ENCODE assay signal across 8 cellular contexts in the genomic region with DNA sequence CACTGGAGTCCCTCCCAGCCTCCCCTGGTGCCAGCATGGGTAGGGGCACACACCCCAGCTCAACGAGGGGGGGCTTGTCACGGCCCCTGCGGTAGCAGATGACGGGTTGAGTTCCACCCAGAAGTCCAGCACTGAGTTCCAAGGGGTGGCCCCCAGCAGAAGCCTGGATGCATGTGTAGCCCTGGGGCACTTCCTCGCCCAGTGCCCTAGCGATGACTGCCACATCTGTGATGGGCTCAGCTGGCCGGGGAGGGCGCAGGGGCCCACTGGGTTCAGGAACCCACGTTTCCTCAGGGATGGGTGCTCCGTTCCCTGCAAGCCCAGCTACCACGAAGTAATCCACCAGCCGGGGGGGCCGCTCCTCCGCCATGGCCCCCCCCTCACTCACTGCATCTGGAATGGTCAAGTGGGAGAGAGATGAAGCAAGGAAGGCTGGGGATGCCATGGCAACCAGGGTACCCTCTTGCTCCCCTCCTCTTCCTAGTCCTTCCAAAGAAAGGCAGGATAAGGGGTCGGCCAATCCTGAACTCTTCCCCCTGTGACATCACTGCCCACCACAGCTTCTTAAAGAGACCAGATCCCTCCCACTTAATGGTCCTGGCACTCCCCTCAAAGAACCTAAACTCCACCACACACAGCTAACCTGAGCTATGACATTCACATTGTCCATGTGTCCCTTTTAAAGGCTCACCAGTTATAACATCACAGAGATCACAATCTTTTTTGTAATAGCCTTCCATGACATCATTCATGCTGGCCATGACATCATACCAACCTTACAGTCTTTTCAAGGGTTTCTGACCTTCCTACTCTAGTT. TPM values are rescaled to one million over a fixed set of nuclear protein-coding genes. Genes with fewer than 3 reads are reported as not detected.
DNase-seq lines count a peak whose midpoint lies in the region; ATAC-seq and TF ChIP-seq lines count a peak whose summit lies in the region.

No MANE protein-coding gene starts in this region.

- intact Hi-C loops in Panc1 (cut with micrococcal nuclease; ENCODE audit: unreplicated experiment), result no loop called here

- peak overlapping the region; percentile 92 for H3K4me3 ChIP-seq in GM12875 (ENCODE audit: low read depth, low read length)
- no peak overlapping the region for H3K4me3 ChIP-seq in Panc1 (ENCODE audit: low read depth in 2 of 2, low read length in 2 of 2)
- peak overlapping the region; percentile 92 for H3K4me3 ChIP-seq in endodermal cell (ENCODE audit: low read length)
- peak overlapping the region; percentile 70 for H3K4me3 ChIP-seq in rectal smooth muscle tissue (ENCODE audit: low read length)

- H3K9me3 Mint-ChIP-seq in endodermal cell, result no peaks in the 10 kb centered on the region

- CTCF ChIA-PET in Panc1 (lab: Charles Lee), result interaction anchor here (0.7 kb wide), 1 partner anchor 1758 kb away, joined by 10 read pairs; no protein-coding TSS in a partner anchor

- POLR2A ChIA-PET in Panc1 (lab: Charles Lee), result interaction anchor here (0.6 kb wide), 2 partner anchors 15 to 21 kb away, joined by 5 to 6 read pairs; no protein-coding TSS in a partner anchor

- no peak overlapping the region for H3K27ac Mint-ChIP-seq in endodermal cell

- H3K9ac ChIP-seq in endodermal cell (ENCODE audit: extremely low read depth, low read length, poor library complexity, severe bottlenecking), result no peak overlapping the region
- H3K9ac ChIP-seq in rectal smooth muscle tissue (ENCODE audit: low read length), result no peak overlapping the region

- H3K27me3 ChIP-seq in Panc1 (ENCODE audit: control insufficient read depth, insufficient read depth, low read length) (no peaks in the 10 kb centered on the region), endodermal cell (ENCODE audit: control insufficient read depth, insufficient read depth, low read length, poor library complexity, severe bottlenecking) (no peaks in the 10 kb centered on the region), rectal smooth muscle tissue (ENCODE audit: control insufficient read depth, insufficient read depth, low read length) (no peaks in the 10 kb centered on the region)

- ATAC-seq in Panc1 (no peak), GM21528 (IDR thresholded peaks at IDR 0.05; ENCODE audit: low FRiP score, unreplicated experiment) (no peak)

- peak overlapping the region; percentile 78 for H3K4me3 Mint-ChIP-seq in endodermal cell

- in situ Hi-C loops in Panc1 (cut with HindIII; ENCODE audit: low pct_unique_long_range_greater_than_20kb, low sequenced_read_pairs), result no loop called here

- DNase-seq in Panc1 (ENCODE audit: low read depth, low spot score) (no peak), endodermal cell (no peak), NCI-H2029 (lab: John Stamatoyannopoulos, UW) (no peak), NCI-H226 (no peak), cortex of kidney (lab: John Stamatoyannopoulos, UW) (no peak)

- no peaks in the 10 kb centered on the region for H3K27me3 Mint-ChIP-seq in endodermal cell (ENCODE audit: insufficient read depth)

- H3K36me3 Mint-ChIP-seq in endodermal cell (ENCODE audit: low read depth), result peaks cover 40% of the 10 kb centered on the region

- H3K4me1 Mint-ChIP-seq in endodermal cell, result peaks cover 4% of the 10 kb centered on the region

- no peaks in the 10 kb centered on the region; the same call in 1 of the 2 replicates for H3K36me3 ChIP-seq in Panc1 (ENCODE audit: control insufficient read depth, insufficient read depth, low read length)
- H3K36me3 ChIP-seq in endodermal cell (ENCODE audit: control insufficient read depth, insufficient read depth, low read length), result peaks cover 36% of the 10 kb centered on the region
- peaks cover 40% of the 10 kb centered on the region for H3K36me3 ChIP-seq in rectal smooth muscle tissue (ENCODE audit: control insufficient read depth, insufficient read depth, low read length)

- H3K4me1 ChIP-seq in Panc1 (ENCODE audit: control insufficient read depth, insufficient read depth, low read length), result peaks cover 14% of the 10 kb centered on the region
- no peaks in the 10 kb centered on the region for H3K4me1 ChIP-seq in endodermal cell (ENCODE audit: control insufficient read depth, insufficient read depth, low read length)
- H3K4me1 ChIP-seq in rectal smooth muscle tissue (ENCODE audit: control insufficient read depth, insufficient read depth, low read length), result peaks cover 9% of the 10 kb centered on the region

- H3K9me3 ChIP-seq in Panc1 (ENCODE audit: control insufficient read depth, insufficient read depth, low read depth, low read length), result no peaks in the 10 kb centered on the region
- no peaks in the 10 kb centered on the region for H3K9me3 ChIP-seq in endodermal cell (ENCODE audit: control insufficient read depth, low read length)

- H3K27ac ChIP-seq in Panc1 (ENCODE audit: low read length) (peak overlapping the region; percentile 78), endodermal cell (ENCODE audit: low read depth, low read length) (no peak overlapping the region), rectal smooth muscle tissue (ENCODE audit: low read depth, low read length) (peak overlapping the region; percentile 88)

- TSS peak; percentile 45 for BruUV-seq in Panc1 (replicated peaks; lab: Mats Ljungman, UMichigan)

- TF ChIP-seq CTCF in GM12875 (IDR thresholded peaks at IDR 0.05; ENCODE audit: borderline replicate concordance, insufficient read depth, low read depth, low read length) (no peak), Panc1 (IDR thresholded peaks at IDR 0.05) (no peak), endodermal cell (conservative IDR thresholded peaks at IDR 0.05) (no peak)

- 94% methylated on average over 8 to 15 of the region's 15 CpGs for WGBS in endodermal cell (ENCODE audit: insufficient coverage in 1 of 2, insufficient read length in 1 of 2), 2 experiments

RNA-seq across cellular contexts. Expression of gene DENND4B, which starts 2.3 kb away (rescaled TPM):
- total RNA-seq in Panc1 (2021; ENCODE audit: unreplicated experiment) (56.2 TPM), endodermal cell (100 to 1,000 TPM in 1 of 2 donors, 10 to 100 TPM in 1; 89.5 to 115 TPM)
- polyA plus RNA-seq in Panc1 (2012; ENCODE audit: insufficient read length), result 57.3 TPM
- polyA plus RNA-seq in endodermal cell (2013, experiment 1 of 2), result 51.8 TPM
- polyA plus RNA-seq in endodermal cell (2013, experiment 2 of 2), result 31.1 TPM

RNA-seq across cellular contexts. Expression of gene CRTC2, which starts 14.2 kb away (rescaled TPM):
- total RNA-seq in Panc1 (2021; ENCODE audit: unreplicated experiment) (39.3 TPM), endodermal cell (10 to 100 TPM; 35.5 to 40.9 TPM)
- polyA plus RNA-seq in Panc1 (2012; ENCODE audit: insufficient read length), result 47.6 TPM
- 34.7 TPM for polyA plus RNA-seq in endodermal cell (2013, experiment 1 of 2)
- polyA plus RNA-seq in endodermal cell (2013, experiment 2 of 2), result 33.7 TPM

RNA-seq across cellular contexts. Expression of gene SLC39A1, which starts 19.1 kb away (rescaled TPM):
- total RNA-seq in Panc1 (2021; ENCODE audit: unreplicated experiment) (158 TPM), endodermal cell (100 to 1,000 TPM; 129 to 154 TPM)
- 185 TPM for polyA plus RNA-seq in Panc1 (2012; ENCODE audit: insufficient read length)
- 97.1 TPM for polyA plus RNA-seq in endodermal cell (2013, experiment 1 of 2)
- polyA plus RNA-seq in endodermal cell (2013, experiment 2 of 2), result 96.8 TPM

RNA-seq across cellular contexts. Expression of gene GATAD2B, which starts 21.4 kb away (rescaled TPM):
- total RNA-seq in Panc1 (2021; ENCODE audit: unreplicated experiment), result 47.2 TPM
- 10.9 TPM for polyA plus RNA-seq in Panc1 (2012; ENCODE audit: insufficient read length)
- 10 to 100 TPM; 45.2 to 51.2 TPM for total RNA-seq in endodermal cell
- 32.0 TPM for polyA plus RNA-seq in endodermal cell (2013, experiment 1 of 2)
- polyA plus RNA-seq in endodermal cell (2013, experiment 2 of 2), result 31.3 TPM

RNA-seq across cellular contexts. Expression of gene CREB3L4, which starts 23.5 kb away (rescaled TPM):
- 12.3 TPM for total RNA-seq in Panc1 (2021; ENCODE audit: unreplicated experiment)
- 14.8 TPM for polyA plus RNA-seq in Panc1 (2012; ENCODE audit: insufficient read length)
- total RNA-seq in endodermal cell, result 10 to 100 TPM; 15.6 to 23.9 TPM
- polyA plus RNA-seq in endodermal cell (2013, experiment 1 of 2), result 24.4 TPM
- polyA plus RNA-seq in endodermal cell (2013, experiment 2 of 2), result 22.3 TPM

Comparison
In these comparisons a context has a peak if more than half of its experiments do, and no peak if none do; other contexts are left out.
1. H3K4me3 ChIP-seq: peak in GM12875 (single experiment), endodermal cell (single experiment) and rectal smooth muscle tissue (single experiment); none in Panc1 (0 of 2).